ENCODE assay signal across 32 cellular contexts in genomic region chr6:155534678-155535077, GRCh38.
DNase-seq lines count a peak whose midpoint lies in the region; ATAC-seq, FAIRE-seq and TF ChIP-seq lines count a peak whose summit lies in the region.
"Had no signal": no experiment of that assay in that cellular context is flagged by ENCODE, and none has a peak within 500 bp of the region (broad histone marks: within the 10 kb centered on the region; RNA-seq: fewer than 3 reads in every experiment).

No MANE protein-coding gene starts in this region.

- 85% methylated on average over 2 of the region's 2 CpGs for WGBS in HepG2 (ENCODE audit: low lambda C conversion rate)
- WGBS in right lobe of liver (ENCODE audit: insufficient coverage, low coverage, low lambda C conversion rate, missing lambda C conversion rate): 93% methylated on average over 2 of the region's 2 CpGs
- 92% methylated on average over 2 of the region's 2 CpGs for WGBS in GM12878 (ENCODE audit: insufficient coverage, insufficient replicate concordance, low lambda C conversion rate, missing lambda C conversion rate)

- TF ChIP-seq POLR2A in HepG2 (IDR thresholded peaks at IDR 0.05; ENCODE audit: insufficient read depth in 1 of 2, low read depth in 2 of 2, low read length in 2 of 2): no peak
- no peak for TF ChIP-seq POLR2A in right lobe of liver (IDR thresholded peaks at IDR 0.05)
- no peak for TF ChIP-seq POLR2A in GM12878 (IDR thresholded peaks at IDR 0.05; ENCODE audit: low read depth, low read length)

- H3K9me3 ChIP-seq in HepG2 (ENCODE audit: low read length) (peaks cover 14% of the 10 kb centered on the region), right lobe of liver (peaks cover 0 to 3% (median 0%) of the 10 kb centered on the region in 4 donors), HEK293 (ENCODE audit: control insufficient read depth, insufficient read depth, low read depth, low read length) (no peaks in the 10 kb centered on the region), GM12878 (replicated peaks; ENCODE audit: control insufficient read depth, insufficient read depth, low read length) (no peaks in the 10 kb centered on the region)
- H3K9me3 ChIP-seq: BE2C had no signal

- no peaks in the 10 kb centered on the region for H3K79me2 ChIP-seq in HepG2 (ENCODE audit: insufficient read depth, low read length)
- no peaks in the 10 kb centered on the region for H3K79me2 ChIP-seq in GM12878 (ENCODE audit: control insufficient read depth, insufficient read depth, low read length)

- peaks cover 9% of the 10 kb centered on the region for H3K4me1 ChIP-seq in HepG2 (ENCODE audit: insufficient read depth, low read length)
- no peaks in the 10 kb centered on the region for H3K4me1 ChIP-seq in right lobe of liver
- H3K4me1 ChIP-seq in HEK293 (ENCODE audit: control insufficient read depth, insufficient read depth, low read length): no peaks in the 10 kb centered on the region
- H3K4me1 ChIP-seq in GM12878 (ENCODE audit: control insufficient read depth, insufficient read depth, low read length): no peaks in the 10 kb centered on the region
- H3K4me1 ChIP-seq: A549, BE2C, Caco-2 had no signal

- CTCF ChIA-PET in HepG2 (lab: Yijun Ruan, JAX; ENCODE audit: low intra/inter-chr PET ratio, low total read pairs) (no interaction called here), HEK293 (lab: Yijun Ruan, JAX) (interaction anchor here (0.6 to 0.7 kb wide), 3 partner anchors 11 to 1932 kb away, joined by 3 to 5 read pairs (median 4); no protein-coding TSS in a partner anchor), GM12878 (lab: Yijun Ruan, JAX) (interaction anchor here (0.6 to 1.6 kb wide), 5 partner anchors 35 to 1217 kb away, joined by 3 to 5 read pairs (median 3); no protein-coding TSS in a partner anchor)

- ATAC-seq in HepG2 (no peak), right lobe of liver (no peak), GM12878 (no peak), GM21717 (IDR thresholded peaks at IDR 0.05; ENCODE audit: unreplicated experiment) (no peak)
- ATAC-seq: A549; CD8-positive, alpha-beta T cell had no signal

- no peak for DNase-seq in HepG2 (ENCODE audit: low spot score)
- DNase-seq in right lobe of liver: no peak
- DNase-seq in GM12878 (ENCODE audit: low read depth, low spot score): no peak
- DNase-seq in NCI-H82 (lab: John Stamatoyannopoulos, UW): no peak
- DNase-seq: 8988T; ACHN; AML-193; BE2C; C1 segment of cervical spinal cord; Caco-2; Calu3; CD4-positive, alpha-beta memory T cell; CD4-positive, alpha-beta T cell; CD4-positive, CD25-positive, alpha-beta regulatory T cell; CD8-positive, alpha-beta memory T cell; CD8-positive, alpha-beta T cell; COR-L47; DMS 273 treated with DMSO at 0.1 percent for 48 hours; DMS153; DMS53; DMS79; DMS79 treated with DMSO at 0.1 percent for 48 hours; DND-41; EL had no signal

- TF ChIP-seq RAD21 in HepG2 (CRISPR knock-in tag; IDR thresholded peaks at IDR 0.05) (no peak), GM12878 (IDR thresholded peaks at IDR 0.05; ENCODE audit: insufficient read depth, low read depth, low read length) (no peak)

- H3K27me3 ChIP-seq in HepG2 (ENCODE audit: control insufficient read depth in 1 of 2, insufficient read depth in 2 of 2, low read length in 2 of 2) (no peaks in the 10 kb centered on the region; a peak in 1 of 5 replicates), right lobe of liver (no peaks in the 10 kb centered on the region), GM12878 (replicated peaks in 1 of 2; ENCODE audit: control insufficient read depth in 2 of 2, insufficient read depth in 2 of 2, low read length in 1 of 2) (no peaks in the 10 kb centered on the region)
- H3K27me3 ChIP-seq: BE2C; BLaER1; BLaER1 treated with 17β-estradiol and CSF1 and Interleukin-3, amounts not matched to agents 10 nM and 100 nM had no signal

- no peak for FAIRE-seq in HepG2 (lab: Jason Lieb, UNC)
- FAIRE-seq in GM12878 (lab: Jason Lieb, UNC): no peak
- FAIRE-seq: A549, D721Med had no signal

- in situ Hi-C loops in HepG2 (cut with HindIII; ENCODE audit: extremely low pct_ligation_motif_present, low pct_unique_long_range_greater_than_20kb): loop anchor here (5.0 to 25.0 kb wide), 3 partner anchors 207 to 622 kb away; no protein-coding TSS in a partner anchor
- in situ Hi-C loops in GM12878 (cut with MboI): loop anchor here (5.0 kb wide), 1 partner anchor 207 kb away; no protein-coding TSS in a partner anchor

- no peak overlapping the region for H3K4me2 ChIP-seq in HepG2 (ENCODE audit: low read depth, low read length)
- H3K4me2 ChIP-seq in GM12878 (ENCODE audit: control insufficient read depth, insufficient read depth): no peak overlapping the region
- H3K4me2 ChIP-seq: A549; BLaER1; BLaER1 treated with 17β-estradiol and CSF1 and Interleukin-3, amounts not matched to agents 10 nM and 100 nM had no signal

- no peak overlapping the region for H3K9ac ChIP-seq in HepG2 (ENCODE audit: insufficient read depth, low read depth, low read length)
- no peak overlapping the region for H3K9ac ChIP-seq in GM12878 (ENCODE audit: control insufficient read depth, insufficient read depth, low read length)
- H3K9ac ChIP-seq: BLaER1; BLaER1 treated with 17β-estradiol and CSF1 and Interleukin-3, amounts not matched to agents 10 nM and 100 nM had no signal

- POLR2A ChIA-PET in HepG2 (lab: Yijun Ruan, JAX) (no interaction called here), HEK293 (lab: Yijun Ruan, JAX) (no interaction called here), GM12878 (lab: Charles Lee) (no interaction called here)

- H3K36me3 ChIP-seq in HepG2 (replicated peaks in 1 of 2; ENCODE audit: control insufficient read depth in 1 of 2, insufficient read depth in 2 of 2, low read length in 2 of 2) (no peaks in the 10 kb centered on the region), right lobe of liver (no peaks in the 10 kb centered on the region), HEK293 (ENCODE audit: control insufficient read depth in 2 of 2, insufficient read depth in 1 of 2, low read length in 2 of 2) (no peaks in the 10 kb centered on the region), GM12878 (ENCODE audit: control insufficient read depth in 2 of 2, insufficient read depth in 2 of 2, low read length in 1 of 2) (no peaks in the 10 kb centered on the region)
- H3K36me3 ChIP-seq: BE2C; BLaER1; BLaER1 treated with 17β-estradiol and CSF1 and Interleukin-3, amounts not matched to agents 10 nM and 100 nM had no signal

- intact Hi-C loops in HepG2 (cut with micrococcal nuclease; ENCODE audit: unreplicated experiment): no loop called here
- intact Hi-C loops in right lobe of liver (cut with DNase I): no loop called here
- intact Hi-C loops in GM12878 (cut with micrococcal nuclease; ENCODE audit: unreplicated experiment): loop anchor here (10.0 kb wide), 1 partner anchor 360 kb away; no protein-coding TSS in a partner anchor

- BruUV-seq in HepG2 (replicated peaks; lab: Mats Ljungman, UMichigan) (no TSS peak), GM12878 (replicated peaks; lab: Mats Ljungman, UMichigan) (no TSS peak)

- H2AFZ ChIP-seq in HepG2 (ENCODE audit: low read length): no peak overlapping the region
- H2AFZ ChIP-seq in GM12878 (ENCODE audit: control insufficient read depth, low read depth, low read length): no peak overlapping the region

- H3K4me3 ChIP-seq in HepG2 (replicated peaks in 1 of 3; ENCODE audit: insufficient read depth in 1 of 3, low read depth in 2 of 3, low read length in 3 of 3) (no peak overlapping the region), right lobe of liver (no peak overlapping the region), HEK293 (ENCODE audit: low read depth, low read length) (no peak overlapping the region), GM12878 (no peak overlapping the region)
- H3K4me3 ChIP-seq: A549; BLaER1; BLaER1 treated with 17β-estradiol and CSF1 and Interleukin-3, amounts not matched to agents 10 nM and 100 nM had no signal

- no peak for TF ChIP-seq CTCF in HepG2 (CRISPR knock-in tag; IDR thresholded peaks at IDR 0.05)
- TF ChIP-seq CTCF in right lobe of liver (IDR thresholded peaks at IDR 0.05): no peak
- no peak for TF ChIP-seq CTCF in HEK293 (tag by site-specific recombination; IDR thresholded peaks at IDR 0.05)
- TF ChIP-seq CTCF in GM12878 (IDR thresholded peaks at IDR 0.05 in 2 of 3, conservative IDR thresholded peaks at IDR 0.05 in 1 of 3; ENCODE audit: control insufficient read depth in 2 of 3, extremely low read depth in 1 of 3, insufficient read depth in 1 of 3, low read depth in 3 of 3, low read length in 3 of 3): no peak

- RAD21 ChIA-PET in GM12878 (lab: Charles Lee; ENCODE audit: unreplicated experiment): no interaction called here

- SMC1A ChIA-PET in GM12878 (lab: Charles Lee; ENCODE audit: uncharacterized antibody, unreplicated experiment): interaction anchor here (1.1 to 4.1 kb wide), 3 partner anchors 12 to 207 kb away, joined by 4 to 13 read pairs (median 5); no protein-coding TSS in a partner anchor

- no peaks in the 10 kb centered on the region for H4K20me1 ChIP-seq in HepG2 (ENCODE audit: insufficient read depth, low read length)
- H4K20me1 ChIP-seq in GM12878 (ENCODE audit: control insufficient read depth, insufficient read depth): no peaks in the 10 kb centered on the region
- H4K20me1 ChIP-seq: BLaER1; BLaER1 treated with 17β-estradiol and CSF1 and Interleukin-3, amounts not matched to agents 10 nM and 100 nM had no signal

- no peak for TF ChIP-seq EP300 in HepG2 (IDR thresholded peaks at IDR 0.05; ENCODE audit: low read depth in 2 of 2, low read length in 2 of 2)
- no peak for TF ChIP-seq EP300 in HepG2 (CRISPR knock-in tag; IDR thresholded peaks at IDR 0.05; ENCODE audit: borderline replicate concordance)
- TF ChIP-seq EP300 in GM12878 (IDR thresholded peaks at IDR 0.05; ENCODE audit: borderline replicate concordance in 1 of 2, control insufficient read depth in 1 of 2, low read depth in 2 of 2, low read length in 2 of 2): no peak

- H3K27ac ChIP-seq in HepG2 (ENCODE audit: extremely low read length, insufficient read depth, low read length): no peak overlapping the region
- no peak overlapping the region for H3K27ac ChIP-seq in right lobe of liver
- no peak overlapping the region for H3K27ac ChIP-seq in HEK293 (ENCODE audit: extremely low read depth, low read depth, low read length)
- no peak overlapping the region for H3K27ac ChIP-seq in GM12878 (ENCODE audit: control insufficient read depth, insufficient read depth)
- H3K27ac ChIP-seq: 22Rv1; A549; BLaER1; BLaER1 treated with 17β-estradiol and CSF1 and Interleukin-3, amounts not matched to agents 10 nM and 100 nM; C4-2B had no signal

TF ChIP-seq in HepG2, 621 proteins besides CTCF, POLR2A, EP300 and RAD21 (continues in another document):
- TF ChIP-seq ATF7 (IDR thresholded peaks at IDR 0.05) (peak; percentile 85), ATF7 (CRISPR knock-in tag; IDR thresholded peaks at IDR 0.05) (no peak), MIER3 (CRISPR knock-in tag; IDR thresholded peaks at IDR 0.05; ENCODE audit: borderline replicate concordance) (no peak)

TF ChIP-seq in GM12878, 131 proteins besides CTCF, POLR2A, EP300 and RAD21:
- TF ChIP-seq ATF7 (IDR thresholded peaks at IDR 0.05; ENCODE audit: low read depth): peak; percentile 27; the same call in 1 of the 2 replicates
- no peak for TF ChIP-seq ASH2L (IDR thresholded peaks at IDR 0.05; ENCODE audit: borderline replicate concordance, low read depth)
TF ChIP-seq in GM12878: peak in this region for 1.

Comparison
In these comparisons a context has a peak if more than half of its experiments do, and no peak if none do; other contexts are left out.
1. Of the 63 proteins assayed by ChIP-seq in both HepG2 and HEK293: peak only in HepG2: none; only in HEK293: ATF2; in both: none; in neither: 62.